In the genomic region with DNA sequence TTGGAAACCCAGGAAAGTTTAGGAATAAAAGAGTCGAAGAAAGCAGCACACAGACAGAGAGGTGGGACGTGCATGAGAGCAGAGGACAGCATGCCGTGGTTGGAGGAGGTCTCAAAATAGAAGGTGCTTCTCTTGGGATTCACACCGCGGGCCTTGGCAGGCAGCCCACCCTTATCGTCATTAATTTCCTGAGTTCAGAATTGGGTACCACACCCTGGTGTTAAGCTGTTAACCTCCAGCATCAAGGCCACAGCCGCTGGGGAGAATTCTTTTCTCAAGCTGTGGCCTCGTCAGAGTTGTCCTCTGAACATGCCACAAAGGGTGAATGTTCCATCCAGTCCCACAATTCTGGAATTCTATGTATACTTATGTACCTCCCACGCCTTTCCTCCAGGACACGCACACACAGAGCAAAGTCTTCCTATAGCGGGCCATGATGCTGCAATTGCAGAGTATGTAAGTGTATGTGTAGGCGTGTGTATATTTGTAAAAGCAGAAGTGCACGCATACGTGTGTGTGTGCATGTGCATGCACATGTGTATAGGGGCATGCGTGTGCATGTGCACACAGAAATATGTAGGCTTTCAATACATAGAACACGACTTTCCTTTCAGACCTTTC, we compare ENCODE assay signal across 12 cellular contexts. TPM values are rescaled to one million over a fixed set of nuclear protein-coding genes. Genes with fewer than 3 reads are reported as not detected.
A peak's percentile ranks its signal among the peaks of the same experiment; 100 is the strongest.
DNase-seq lines count a peak whose midpoint lies in the region; ATAC-seq and TF ChIP-seq lines count a peak whose summit lies in the region.
"Had no signal": no experiment of that assay in that cellular context is flagged by ENCODE, and none has a peak within 500 bp of the region (broad histone marks: within the 10 kb centered on the region; RNA-seq: fewer than 3 reads in every experiment).

No MANE protein-coding gene starts in this region.

- no peaks in the 10 kb centered on the region for H3K36me3 Mint-ChIP-seq in activated naive CD4-positive, alpha-beta T cell treated with anti-CD3 and anti-CD28 coated beads, Interleukin-2, amount 50 U/mL, for 24 hours
- no peaks in the 10 kb centered on the region for H3K36me3 Mint-ChIP-seq in activated naive CD4-positive, alpha-beta T cell treated with anti-CD3 and anti-CD28 coated beads for 36 hours (ENCODE audit: low read depth)
- H3K36me3 Mint-ChIP-seq in activated naive CD8-positive, alpha-beta T cell treated with anti-CD3 and anti-CD28 coated beads, Interleukin-2, amount 50 U/mL, for 24 hours (ENCODE audit: low read depth) = no peaks in the 10 kb centered on the region
- H3K36me3 Mint-ChIP-seq: activated naive CD4-positive, alpha-beta T cell treated with anti-CD3 and anti-CD28 coated beads, Interleukin-2, amount 10 ng/mL, durations not matched to agents 7 days and 5 days had no signal

- no peak for TF ChIP-seq CTCF in lower lobe of right lung (IDR thresholded peaks at IDR 0.05)

- H3K9me3 Mint-ChIP-seq in activated naive CD4-positive, alpha-beta T cell treated with anti-CD3 and anti-CD28 coated beads, Interleukin-2, amount 50 U/mL, for 24 hours = no peaks in the 10 kb centered on the region
- no peaks in the 10 kb centered on the region for H3K9me3 Mint-ChIP-seq in activated naive CD4-positive, alpha-beta T cell treated with anti-CD3 and anti-CD28 coated beads for 36 hours
- no peaks in the 10 kb centered on the region for H3K9me3 Mint-ChIP-seq in activated naive CD8-positive, alpha-beta T cell treated with anti-CD3 and anti-CD28 coated beads, Interleukin-2, amount 50 U/mL, for 24 hours
- H3K9me3 Mint-ChIP-seq: activated naive CD4-positive, alpha-beta T cell treated with anti-CD3 and anti-CD28 coated beads, Interleukin-2, amount 10 ng/mL, durations not matched to agents 7 days and 5 days; neural crest cell had no signal

- peaks cover 15% of the 10 kb centered on the region for H3K4me1 ChIP-seq in lower lobe of right lung

- H3K4me3 Mint-ChIP-seq in activated naive CD4-positive, alpha-beta T cell treated with anti-CD3 and anti-CD28 coated beads, Interleukin-2, amount 50 U/mL, for 24 hours = peak overlapping the region; percentile 85
- H3K4me3 Mint-ChIP-seq in activated naive CD4-positive, alpha-beta T cell treated with anti-CD3 and anti-CD28 coated beads for 36 hours = no peak overlapping the region
- no peak overlapping the region for H3K4me3 Mint-ChIP-seq in activated naive CD8-positive, alpha-beta T cell treated with anti-CD3 and anti-CD28 coated beads, Interleukin-2, amount 50 U/mL, for 24 hours
- H3K4me3 Mint-ChIP-seq: activated naive CD4-positive, alpha-beta T cell treated with anti-CD3 and anti-CD28 coated beads, Interleukin-2, amount 10 ng/mL, durations not matched to agents 7 days and 5 days; neural crest cell had no signal

- H3K27me3 Mint-ChIP-seq in activated naive CD4-positive, alpha-beta T cell treated with anti-CD3 and anti-CD28 coated beads, Interleukin-2, amount 50 U/mL, for 24 hours = no peaks in the 10 kb centered on the region
- no peaks in the 10 kb centered on the region for H3K27me3 Mint-ChIP-seq in activated naive CD4-positive, alpha-beta T cell treated with anti-CD3 and anti-CD28 coated beads for 36 hours (ENCODE audit: low read depth)
- H3K27me3 Mint-ChIP-seq in activated naive CD8-positive, alpha-beta T cell treated with anti-CD3 and anti-CD28 coated beads, Interleukin-2, amount 50 U/mL, for 24 hours = no peaks in the 10 kb centered on the region

- H3K36me3 ChIP-seq in lower lobe of right lung = no peaks in the 10 kb centered on the region
- H3K36me3 ChIP-seq: upper lobe of left lung had no signal

- peak overlapping the region; percentile 17 for H3K4me3 ChIP-seq in lower lobe of right lung

- H3K27ac Mint-ChIP-seq in activated naive CD4-positive, alpha-beta T cell treated with anti-CD3 and anti-CD28 coated beads, Interleukin-2, amount 50 U/mL, for 24 hours = peak overlapping the region; percentile 11
- no peak overlapping the region for H3K27ac Mint-ChIP-seq in activated naive CD4-positive, alpha-beta T cell treated with anti-CD3 and anti-CD28 coated beads for 36 hours
- H3K27ac Mint-ChIP-seq in activated naive CD8-positive, alpha-beta T cell treated with anti-CD3 and anti-CD28 coated beads, Interleukin-2, amount 50 U/mL, for 24 hours = no peak overlapping the region

- peaks cover 23% of the 10 kb centered on the region for H3K4me1 Mint-ChIP-seq in activated naive CD4-positive, alpha-beta T cell treated with anti-CD3 and anti-CD28 coated beads, Interleukin-2, amount 50 U/mL, for 24 hours
- H3K4me1 Mint-ChIP-seq in activated naive CD4-positive, alpha-beta T cell treated with anti-CD3 and anti-CD28 coated beads for 36 hours (ENCODE audit: low read depth) = peaks cover 17% of the 10 kb centered on the region
- H3K4me1 Mint-ChIP-seq in activated naive CD8-positive, alpha-beta T cell treated with anti-CD3 and anti-CD28 coated beads, Interleukin-2, amount 50 U/mL, for 24 hours = peaks cover 20% of the 10 kb centered on the region

- no peak for ATAC-seq in activated naive CD8-positive, alpha-beta T cell treated with anti-CD3 and anti-CD28 coated beads, Interleukin-2, amount 50 U/mL, for 24 hours
- peak in 1 of 2 donors; percentile 28 for ATAC-seq in lower lobe of right lung
- no peak for ATAC-seq in GM18520 (IDR thresholded peaks at IDR 0.05; ENCODE audit: unreplicated experiment)
- no peak for ATAC-seq in HG03571 (IDR thresholded peaks at IDR 0.05; ENCODE audit: unreplicated experiment)

- DNase-seq in activated naive CD4-positive, alpha-beta T cell treated with anti-CD3 and anti-CD28 coated beads for 36 hours = no peak
- DNase-seq in activated naive CD8-positive, alpha-beta T cell treated with anti-CD3 and anti-CD28 coated beads, Interleukin-2, amount 50 U/mL, for 24 hours = peak; percentile 4
- no peak for DNase-seq in lower lobe of right lung
- DNase-seq in superior temporal gyrus (ENCODE audit: extremely low spot score) = peak; percentile 14
- no peak for DNase-seq in NCI-H2107 treated with DMSO at 0.1 percent for 48 hours (lab: John Stamatoyannopoulos, UW; ENCODE audit: unreplicated experiment)
- DNase-seq: NCI-H1436 treated with DMSO at 0.1 percent for 48 hours, upper lobe of left lung had no signal

- no peaks in the 10 kb centered on the region for H3K27me3 ChIP-seq in lower lobe of right lung (ENCODE audit: low read depth)
- H3K27me3 ChIP-seq: upper lobe of left lung had no signal

- H3K9me3 ChIP-seq in lower lobe of right lung = no peaks in the 10 kb centered on the region
- H3K9me3 ChIP-seq: upper lobe of left lung had no signal

- intact Hi-C loops in activated naive CD4-positive, alpha-beta T cell treated with anti-CD3 and anti-CD28 coated beads for 36 hours (cut with micrococcal nuclease) = loop anchor here (1.0 kb wide), 2 partner anchors 74 to 176 kb away; no protein-coding TSS in a partner anchor
- intact Hi-C loops in lower lobe of right lung (cut with DNase I) = no loop called here

- H3K27ac ChIP-seq in lower lobe of right lung = no peak overlapping the region

- CTCF ChIA-PET in activated naive CD4-positive, alpha-beta T cell treated with anti-CD3 and anti-CD28 coated beads for 36 hours (lab: Charles Lee) = interaction anchor here (0.9 to 1.1 kb wide), 2 partner anchors 177 to 473 kb away, joined by 3 to 4 read pairs; no protein-coding TSS in a partner anchor

RNA-seq across cellular contexts. Expression of a gene that starts 39.0 kb away (rescaled TPM):
- total RNA-seq in activated naive CD4-positive, alpha-beta T cell treated with anti-CD3 and anti-CD28 coated beads for 36 hours = not detected
- 23.0 TPM for total RNA-seq in lower lobe of right lung

RNA-seq across cellular contexts. Expression of a gene that starts 59.0 kb away (rescaled TPM):
- total RNA-seq in activated naive CD4-positive, alpha-beta T cell treated with anti-CD3 and anti-CD28 coated beads for 36 hours = not detected
- total RNA-seq in lower lobe of right lung = 8.4 TPM

Comparison
In these comparisons a context has a peak if more than half of its experiments do, and no peak if none do; other contexts are left out.
1. DNase-seq: peak in activated naive CD8-positive, alpha-beta T cell treated with anti-CD3 and anti-CD28 coated beads, Interleukin-2, amount 50 U/mL, for 24 hours (single experiment) and superior temporal gyrus (single experiment); none in activated naive CD4-positive, alpha-beta T cell treated with anti-CD3 and anti-CD28 coated beads for 36 hours (single experiment), lower lobe of right lung (single experiment) and NCI-H2107 treated with DMSO at 0.1 percent for 48 hours (single experiment).
2. RNA of a gene that starts 39.0 kb away (total RNA-seq): 23.0 TPM in lower lobe of right lung (single experiment); not detected in activated naive CD4-positive, alpha-beta T cell treated with anti-CD3 and anti-CD28 coated beads for 36 hours; every median in the first group is over 10 times any median in the second.